ENCODE assay signal across 16 cellular contexts in the genomic region with DNA sequence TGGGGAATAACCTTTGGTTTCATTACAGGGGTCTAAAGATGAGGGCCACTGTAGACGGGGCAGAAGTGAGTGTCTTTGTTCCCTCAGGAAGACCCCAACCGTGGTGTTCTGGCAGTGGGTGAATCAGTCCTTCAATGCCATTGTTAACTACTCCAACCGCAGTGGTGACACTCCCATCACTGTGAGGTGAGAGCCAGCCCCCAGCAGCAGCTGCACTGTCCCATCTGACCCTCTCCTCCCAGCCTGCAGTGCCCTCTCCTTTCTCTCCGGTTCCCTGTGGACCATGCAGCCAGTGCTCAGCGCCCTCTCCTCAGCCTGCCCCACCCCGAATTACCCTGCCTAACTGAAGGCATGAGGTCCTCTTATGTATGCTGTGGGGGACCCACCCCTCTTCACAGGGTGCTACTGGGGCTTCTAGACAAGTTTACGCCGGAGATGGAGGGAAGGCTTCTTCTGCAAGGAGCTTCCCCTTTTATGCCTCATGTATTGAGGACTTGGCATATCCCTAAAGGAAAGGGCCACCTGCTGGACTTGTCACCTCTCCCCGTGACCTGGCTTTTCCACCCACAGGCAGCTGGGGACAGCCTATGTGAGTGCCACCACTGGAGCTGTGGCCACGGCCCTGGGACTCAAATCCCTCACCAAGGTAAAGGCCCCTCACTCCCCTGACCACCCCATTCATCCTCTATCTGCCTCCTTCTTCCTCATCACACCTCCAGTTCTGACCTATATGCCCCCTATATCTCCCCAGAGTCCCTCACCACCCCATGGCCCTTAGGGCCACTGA. TPM values are rescaled to one million over a fixed set of nuclear protein-coding genes. Genes with fewer than 3 reads are reported as not detected.
DNase-seq lines count a peak whose midpoint lies in the region; ATAC-seq and TF ChIP-seq lines count a peak whose summit lies in the region.
"Had no signal": no experiment of that assay in that cellular context is flagged by ENCODE, and none has a peak within 500 bp of the region (broad histone marks: within the 10 kb centered on the region; RNA-seq: fewer than 3 reads in every experiment).

No MANE protein-coding gene starts in this region.

- no peak for TF ChIP-seq CTCF in heart left ventricle (IDR thresholded peaks at IDR 0.05)
- TF ChIP-seq CTCF in spleen (IDR thresholded peaks at IDR 0.05 in 8 of 11, conservative IDR thresholded peaks at IDR 0.05 in 3 of 11) = no peak

- H3K27me3 ChIP-seq in heart left ventricle (no peaks in the 10 kb centered on the region), spleen (replicated peaks in 1 of 7) (no peaks in the 10 kb centered on the region)
- H3K27me3 ChIP-seq: BLaER1 had no signal

- TF ChIP-seq POLR2A in heart left ventricle (IDR thresholded peaks at IDR 0.05) (no peak), spleen (IDR thresholded peaks at IDR 0.05) (no peak)

- ATAC-seq in heart left ventricle = no peak
- ATAC-seq in GM18858 (IDR thresholded peaks at IDR 0.05; ENCODE audit: unreplicated experiment) = no peak
- no peak for ATAC-seq in GM18909 (IDR thresholded peaks at IDR 0.05; ENCODE audit: poor library complexity, unreplicated experiment)

- intact Hi-C loops in heart left ventricle (cut with DNase I) (no loop called here), cardiac septum (cut with DNase I) (no loop called here), spleen (cut with DNase I; ENCODE audit: low total_unique reads) (no loop called here)

- H3K4me3 ChIP-seq in heart left ventricle (no peak overlapping the region), spleen (no peak overlapping the region)
- H3K4me3 ChIP-seq: BLaER1, GM23248 had no signal

- H3K9me3 ChIP-seq in heart left ventricle = no peaks in the 10 kb centered on the region
- no peaks in the 10 kb centered on the region for H3K9me3 ChIP-seq in spleen
- H3K9me3 ChIP-seq: BLaER1 had no signal

- 85 to 94% (median 89%) methylated on average over 10 of the region's 10 CpGs for WGBS in heart left ventricle, 4 donors
- 84 to 92% (median 88%) methylated on average over 10 of the region's 10 CpGs for WGBS in spleen, 5 donors

- H3K27ac ChIP-seq in heart left ventricle (no peak overlapping the region), spleen (no peak overlapping the region)
- H3K27ac ChIP-seq: BLaER1, GM23248 had no signal

- DNase-seq in heart left ventricle (peak in 3 of 5 donors; percentile 7 to 28 (median 18)), cardiac septum (ENCODE audit: low spot score) (no peak), myocyte (ENCODE audit: low read depth) (peak; percentile 81), spleen (peak; percentile 51)
- no peak for DNase-seq in stimulated activated CD4-positive, alpha-beta T cell treated with anti-CD3 and anti-CD28 coated beads, Interleukin-4, amount 100 ng/mL, for 24 hours
- DNase-seq: 8988T; Calu3; CD4-positive, alpha-beta memory T cell; DMS79 treated with DMSO at 0.1 percent for 48 hours; GF-D8; GM23248; HCEC 1CT had no signal

- H3K36me3 ChIP-seq in heart left ventricle (peaks cover 0 to 57% (median 56%) of the 10 kb centered on the region in 9 donors), spleen (peaks cover 5 to 61% (median 49%) of the 10 kb centered on the region in 6 donors)

- H3K4me1 ChIP-seq in heart left ventricle (peaks cover 0 to 22% (median 14%) of the 10 kb centered on the region in 12 donors), spleen (peaks cover 6 to 36% (median 19%) of the 10 kb centered on the region in 6 donors)

RNA-seq across cellular contexts. Expression of a gene that starts 5.1 kb away (rescaled TPM):
- total RNA-seq in heart left ventricle (10 to 100 TPM; 12.1 to 37.4 (median 17.8) TPM), cardiac septum (30.8 TPM), myocyte (103 and 122 TPM in 2 replicates), spleen (10 to 100 TPM; 35.6 to 70.0 (median 44.3) TPM)
- polyA plus RNA-seq in heart left ventricle (10 to 100 TPM; 11.7 to 23.5 TPM), spleen (10 to 100 TPM in 2 of 3 donors, 1 to 10 TPM in 1; 7.9 to 16.6 (median 10.8) TPM)
- polyA plus RNA-seq in myocyte (2012) = 77.4 TPM

RNA-seq across cellular contexts. Expression of a gene that starts 5.2 kb away (rescaled TPM):
- total RNA-seq in heart left ventricle (under 1 TPM in 8 of 9 donors, not detected in 1; 0.09 to 0.97 (median 0.35) TPM), cardiac septum (0.40 TPM), myocyte (0.16 and 1.9 TPM in 2 replicates), spleen (1 to 10 TPM in 5 of 7 donors, under 1 TPM in 2; 0.42 to 2.3 (median 1.6) TPM)
- polyA plus RNA-seq in heart left ventricle (under 1 TPM; 0.15 to 0.27 TPM), spleen (under 1 TPM; 0.17 to 0.77 (median 0.30) TPM)
- polyA plus RNA-seq in myocyte (2012) = 4.0 TPM
- polyA plus RNA-seq: CD14-positive monocyte had no signal

RNA-seq across cellular contexts. Expression of a gene that starts 25.7 kb away (rescaled TPM):
- total RNA-seq in heart left ventricle (10 to 100 TPM in 2 of 9 donors, 1 to 10 TPM in 7; 1.9 to 11.1 (median 6.1) TPM), cardiac septum (12.1 TPM), myocyte (34.7 and 37.5 TPM in 2 replicates), spleen (10 to 100 TPM; 15.1 to 67.3 (median 57.3) TPM)
- polyA plus RNA-seq in heart left ventricle (10 to 100 TPM in 1 of 2 donors, 1 to 10 TPM in 1; 10.0 to 10.6 TPM), spleen (10 to 100 TPM; 11.6 to 32.5 (median 15.5) TPM)
- 32.4 TPM for polyA plus RNA-seq in myocyte (2012)
- total RNA-seq: CD4-positive, alpha-beta memory T cell had no signal
- polyA plus RNA-seq: CD4-positive, alpha-beta memory T cell had no signal

RNA-seq across cellular contexts. Expression of a gene that starts 36.5 kb away (rescaled TPM):
- total RNA-seq in heart left ventricle (10 to 100 TPM; 33.7 to 93.0 (median 40.6) TPM), cardiac septum (47.2 TPM), myocyte (134 and 204 TPM in 2 replicates), spleen (10 to 100 TPM; 40.9 to 76.6 (median 56.9) TPM)
- polyA plus RNA-seq in heart left ventricle (10 to 100 TPM; 45.5 to 61.9 TPM), spleen (10 to 100 TPM; 21.8 to 55.3 (median 25.9) TPM)
- polyA plus RNA-seq in myocyte (2012) = 85.7 TPM

RNA-seq across cellular contexts. Expression of a gene that starts 48.8 kb away (rescaled TPM):
- 1 to 10 TPM; 4.7 to 7.6 (median 5.8) TPM for total RNA-seq in heart left ventricle
- 1 to 10 TPM; 4.8 to 9.5 TPM for polyA plus RNA-seq in heart left ventricle
- total RNA-seq in cardiac septum = 5.2 TPM
- 5.1 and 5.8 TPM in 2 replicates for total RNA-seq in myocyte
- 8.4 TPM for polyA plus RNA-seq in myocyte (2012)
- 1 to 10 TPM; 5.6 to 9.4 (median 8.5) TPM for total RNA-seq in spleen
- 1 to 10 TPM; 7.4 to 9.9 (median 7.9) TPM for polyA plus RNA-seq in spleen

Comparison
In these comparisons a context has a peak if more than half of its experiments do, and no peak if none do; other contexts are left out.
1. DNase-seq: peak in heart left ventricle (3 of 5), myocyte (single experiment) and spleen (single experiment); none in cardiac septum (single experiment) and stimulated activated CD4-positive, alpha-beta T cell treated with anti-CD3 and anti-CD28 coated beads, Interleukin-4, amount 100 ng/mL, for 24 hours (single experiment).